ENCODE assay signal across 34 cellular contexts in the genomic region with DNA sequence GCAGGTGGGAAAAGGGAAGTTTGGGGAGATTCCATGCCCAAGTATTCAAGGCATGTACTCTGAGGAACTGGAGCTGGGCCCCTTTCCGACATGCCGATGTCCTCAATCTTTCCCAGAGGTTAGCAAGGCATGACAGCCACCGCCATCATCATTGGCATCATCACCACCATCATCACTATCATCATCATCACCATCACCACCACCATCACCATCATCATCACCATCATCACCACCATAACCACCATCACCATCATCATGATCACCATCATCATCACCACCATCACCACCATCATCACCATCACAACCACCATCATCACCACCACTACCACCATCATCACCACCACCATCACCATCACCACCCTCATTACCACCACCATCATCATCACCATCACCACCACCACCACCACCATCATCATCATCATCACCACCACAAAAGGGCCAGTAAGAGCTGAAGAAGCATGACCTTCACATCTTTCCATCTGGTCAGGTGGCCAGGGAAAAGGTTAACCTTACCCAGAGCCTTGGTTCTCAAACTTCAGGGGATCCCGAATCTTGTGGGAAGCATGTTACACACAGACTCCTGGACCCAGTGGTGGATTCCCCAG. TPM values are rescaled to one million over a fixed set of nuclear protein-coding genes. Genes with fewer than 3 reads are reported as not detected.
"Had no signal": no experiment of that assay in that cellular context is flagged by ENCODE, and none has a peak within 500 bp of the region (broad histone marks: within the 10 kb centered on the region; RNA-seq: fewer than 3 reads in every experiment).

No MANE protein-coding gene starts in this region.

- H3K27ac ChIP-seq: ascending aorta, cardiac muscle cell, Peyer's patch, WERI-Rb-1 had no signal

- H3K4me3 ChIP-seq: ascending aorta, cardiac muscle cell, Peyer's patch had no signal

- H3K36me3 ChIP-seq: ascending aorta, cardiac muscle cell, Peyer's patch had no signal

- H3K27me3 Mint-ChIP-seq: activated CD4-positive, alpha-beta T cell treated with anti-CD3 and anti-CD28 coated beads, Interleukin-2, amount 10 ng/mL, durations not matched to agents 24 days and 14 days; activated naive CD8-positive, alpha-beta T cell treated with anti-CD3 and anti-CD28 coated beads, Interleukin-2, amount 10 ng/mL, durations not matched to agents 7 days and 5 days had no signal

- H3K4me1 Mint-ChIP-seq: activated CD4-positive, alpha-beta T cell treated with anti-CD3 and anti-CD28 coated beads, Interleukin-2, amount 10 ng/mL, durations not matched to agents 24 days and 14 days; activated naive CD4-positive, alpha-beta T cell treated with anti-CD3 and anti-CD28 coated beads, Interleukin-2, amount 50 U/mL, for 24 hours; activated naive CD8-positive, alpha-beta T cell treated with anti-CD3 and anti-CD28 coated beads, Interleukin-2, amount 10 ng/mL, durations not matched to agents 7 days and 5 days; activated T-helper 17 cell treated with anti-CD3 and anti-CD28 coated beads, Interleukin-2, amount 50 U/mL, for 72 hours; central memory CD8-positive, alpha-beta T cell; T-cell had no signal

- H3K27me3 ChIP-seq: ascending aorta, cardiac muscle cell, Peyer's patch had no signal

- ATAC-seq: activated CD8-positive, alpha-beta T cell treated with anti-CD3 and anti-CD28 coated beads for 36 hours; activated T-cell treated with anti-CD3 and anti-CD28 coated beads, Interleukin-2, amount 50 U/mL, for 72 hours; activated T-helper 17 cell treated with anti-CD3 and anti-CD28 coated beads, Interleukin-2, amount 50 U/mL, for 72 hours; PC-3; SK-N-SH treated with all-trans-retinoic acid at 6 μM for 48 hours; T-cell had no signal

- H3K36me3 Mint-ChIP-seq: activated naive CD4-positive, alpha-beta T cell treated with anti-CD3 and anti-CD28 coated beads, Interleukin-2, amount 50 U/mL, for 24 hours; T-cell had no signal

- H3K4me3 Mint-ChIP-seq: activated CD4-positive, alpha-beta T cell treated with anti-CD3 and anti-CD28 coated beads, Interleukin-2, amount 10 ng/mL, durations not matched to agents 24 days and 14 days; activated CD8-positive, alpha-beta T cell treated with anti-CD3 and anti-CD28 coated beads for 36 hours; activated naive CD4-positive, alpha-beta T cell treated with anti-CD3 and anti-CD28 coated beads, Interleukin-2, amount 50 U/mL, for 24 hours; activated naive CD8-positive, alpha-beta T cell treated with anti-CD3 and anti-CD28 coated beads, Interleukin-2, amount 10 ng/mL, durations not matched to agents 7 days and 5 days; activated T-cell treated with anti-CD3 and anti-CD28 coated beads, Interleukin-2, amount 50 U/mL, for 72 hours; activated T-helper 17 cell treated with anti-CD3 and anti-CD28 coated beads, Interleukin-2, amount 50 U/mL, for 72 hours; central memory CD8-positive, alpha-beta T cell; T-cell had no signal

- DNase-seq: activated CD4-positive, alpha-beta T cell treated with anti-CD3 and anti-CD28 coated beads, Interleukin-2, amount 10 ng/mL, durations not matched to agents 24 days and 14 days; activated CD4-positive, alpha-beta T cell treated with anti-CD3 and anti-CD28 coated beads, Interleukin-2, amount 50 U/mL, for 4 hours; activated CD8-positive, alpha-beta T cell treated with anti-CD3 and anti-CD28 coated beads for 36 hours; activated gamma-delta T cell; activated naive CD4-positive, alpha-beta T cell treated with Interleukin-2 at 50 U/mL for 16 hours; activated naive CD8-positive, alpha-beta T cell treated with anti-CD3 and anti-CD28 coated beads, Interleukin-2, amount 10 ng/mL, durations not matched to agents 7 days and 5 days; activated T-cell treated with anti-CD3 and anti-CD28 coated beads, Interleukin-2, amount 50 U/mL, for 1 hour; activated T-cell treated with anti-CD3 and anti-CD28 coated beads, Interleukin-2, amount 50 U/mL, for 72 hours; amygdala; MM.1S; MV-4-11; NCI-H1092; NCI-H1436 treated with DMSO at 0.1 percent for 48 hours; NCI-H1694 treated with DMSO at 0.1 percent for 48 hours; NCI-H2029 treated with DMSO at 0.1 percent for 48 hours; NCI-H2107; NCI-H2171; NCI-H510A; NCI-H748 treated with DMSO at 0.1 percent for 48 hours; NK-92 treated with Interleukin-12 subunit alpha and Interleukin-12 subunit beta, amount 100 ng/mL, for 24 hours; PC-3; Peyer's patch; RPMI8226; SIG-M5; T-cell; T1000; WERI-Rb-1 had no signal

- H3K4me1 ChIP-seq: ascending aorta, Peyer's patch had no signal

- H3K27ac Mint-ChIP-seq: activated CD4-positive, alpha-beta T cell treated with anti-CD3 and anti-CD28 coated beads, Interleukin-2, amount 10 ng/mL, durations not matched to agents 24 days and 14 days; activated CD8-positive, alpha-beta T cell treated with anti-CD3 and anti-CD28 coated beads for 36 hours; activated naive CD4-positive, alpha-beta T cell treated with anti-CD3 and anti-CD28 coated beads, Interleukin-2, amount 50 U/mL, for 24 hours; activated naive CD8-positive, alpha-beta T cell treated with anti-CD3 and anti-CD28 coated beads, Interleukin-2, amount 10 ng/mL, durations not matched to agents 7 days and 5 days; activated T-cell treated with anti-CD3 and anti-CD28 coated beads, Interleukin-2, amount 50 U/mL, for 72 hours; activated T-helper 17 cell treated with anti-CD3 and anti-CD28 coated beads, Interleukin-2, amount 50 U/mL, for 72 hours; T-cell had no signal

- H3K9me3 ChIP-seq: ascending aorta, Peyer's patch had no signal

RNA-seq across cellular contexts. Expression of a gene that starts 25.8 kb away (rescaled TPM):
- total RNA-seq: activated naive CD8-positive, alpha-beta T cell treated with anti-CD3 and anti-CD28 coated beads, Interleukin-2, amount 10 ng/mL, durations not matched to agents 7 days and 5 days; activated T-helper 17 cell treated with anti-CD3 and anti-CD28 coated beads, Interleukin-2, amount 50 U/mL, for 72 hours; ascending aorta; PC-3; Peyer's patch; T-helper 2 cell treated with Interferon-gamma antibody and Interleukin-4, amounts not matched to agents 100 ng/mL and 5 ng/mL, for 36 hours had no signal
